In the genomic region with DNA sequence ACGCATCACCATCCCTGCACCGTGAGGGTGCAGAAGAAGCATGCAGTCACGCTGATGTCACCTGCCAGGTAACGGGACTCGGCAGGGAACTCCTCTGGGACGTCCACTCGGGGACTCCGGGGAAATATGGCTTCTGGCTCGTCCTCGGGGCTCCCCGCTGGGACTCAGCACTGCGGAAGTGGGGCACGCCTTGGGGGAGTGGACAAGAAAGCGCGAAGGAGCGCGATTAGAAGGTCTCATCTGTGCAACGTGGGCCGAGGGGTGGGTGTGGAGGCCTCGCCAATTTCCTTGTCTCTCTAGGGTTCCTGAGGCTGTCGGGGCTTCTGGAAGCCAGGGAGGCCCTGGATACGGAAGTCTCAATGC, we compare ENCODE assay signal across 8 cellular contexts. TPM values are rescaled to one million over a fixed set of nuclear protein-coding genes. Genes with fewer than 3 reads are reported as not detected.
DNase-seq lines count a peak whose midpoint lies in the region; ATAC-seq lines count a peak whose summit lies in the region.

No MANE protein-coding gene starts in this region.

- DNase-seq in NCI-H2081 (lab: John Stamatoyannopoulos, UW) (peak; percentile 37 to 41), NCI-H2081 treated with DMSO at 0.1 percent for 48 hours (lab: John Stamatoyannopoulos, UW) (no peak), SJCRH30 (peak in 1 of 2 experiments; percentile 73), head of caudate nucleus (peak in 41 of 42 donors; percentile 16 to 76 (median 52)), posterior cingulate gyrus (peak in 9 of 10 donors; percentile 29 to 88 (median 45)), NCI-H2029 (lab: John Stamatoyannopoulos, UW) (no peak)
- peak; percentile 59 for DNase-seq in activated naive CD4-positive, alpha-beta T cell treated with Interleukin-2 at 50 U/mL for 16 hours

- peak overlapping the region; percentile 99 for H3K4me3 ChIP-seq in SJCRH30

- peak overlapping the region; percentile 98 for H3K27ac ChIP-seq in SJCRH30

- ATAC-seq in HG03439 (IDR thresholded peaks at IDR 0.05; ENCODE audit: unreplicated experiment), result no peak

- H3K27me3 ChIP-seq in SJCRH30, result no peaks in the 10 kb centered on the region

- intact Hi-C loops in head of caudate nucleus (cut with DNase I) (no loop called here), posterior cingulate gyrus (cut with DNase I) (loop anchor here (5.0 kb wide), 1 partner anchor 222 kb away; a partner anchor contains a TSS)

- no peaks in the 10 kb centered on the region for H3K9me3 ChIP-seq in SJCRH30 (replicated peaks)

- H3K4me1 ChIP-seq in SJCRH30, result peaks cover 6% of the 10 kb centered on the region

- no peaks in the 10 kb centered on the region for H3K36me3 ChIP-seq in SJCRH30

RNA-seq across cellular contexts. Expression of a gene that starts 0.9 kb away (rescaled TPM):
- 34.1 and 36.6 TPM in 2 replicates for total RNA-seq in SJCRH30 (2014; rRNA removed; shearing (Covaris generic))

RNA-seq across cellular contexts. Expression of a gene that starts 1.4 kb away (rescaled TPM):
- total RNA-seq in SJCRH30 (2014; rRNA removed; shearing (Covaris generic)), result 148 and 156 TPM in 2 replicates

Comparison
In these comparisons a context has a peak if more than half of its experiments do, and no peak if none do; other contexts are left out.
1. DNase-seq: peak in NCI-H2081 (2 of 2), activated naive CD4-positive, alpha-beta T cell treated with Interleukin-2 at 50 U/mL for 16 hours (single experiment), head of caudate nucleus (41 of 42) and posterior cingulate gyrus (9 of 10); none in NCI-H2081 treated with DMSO at 0.1 percent for 48 hours (single experiment) and NCI-H2029 (single experiment).